ENCODE assay signal across 1 cellular context in the genomic region with DNA sequence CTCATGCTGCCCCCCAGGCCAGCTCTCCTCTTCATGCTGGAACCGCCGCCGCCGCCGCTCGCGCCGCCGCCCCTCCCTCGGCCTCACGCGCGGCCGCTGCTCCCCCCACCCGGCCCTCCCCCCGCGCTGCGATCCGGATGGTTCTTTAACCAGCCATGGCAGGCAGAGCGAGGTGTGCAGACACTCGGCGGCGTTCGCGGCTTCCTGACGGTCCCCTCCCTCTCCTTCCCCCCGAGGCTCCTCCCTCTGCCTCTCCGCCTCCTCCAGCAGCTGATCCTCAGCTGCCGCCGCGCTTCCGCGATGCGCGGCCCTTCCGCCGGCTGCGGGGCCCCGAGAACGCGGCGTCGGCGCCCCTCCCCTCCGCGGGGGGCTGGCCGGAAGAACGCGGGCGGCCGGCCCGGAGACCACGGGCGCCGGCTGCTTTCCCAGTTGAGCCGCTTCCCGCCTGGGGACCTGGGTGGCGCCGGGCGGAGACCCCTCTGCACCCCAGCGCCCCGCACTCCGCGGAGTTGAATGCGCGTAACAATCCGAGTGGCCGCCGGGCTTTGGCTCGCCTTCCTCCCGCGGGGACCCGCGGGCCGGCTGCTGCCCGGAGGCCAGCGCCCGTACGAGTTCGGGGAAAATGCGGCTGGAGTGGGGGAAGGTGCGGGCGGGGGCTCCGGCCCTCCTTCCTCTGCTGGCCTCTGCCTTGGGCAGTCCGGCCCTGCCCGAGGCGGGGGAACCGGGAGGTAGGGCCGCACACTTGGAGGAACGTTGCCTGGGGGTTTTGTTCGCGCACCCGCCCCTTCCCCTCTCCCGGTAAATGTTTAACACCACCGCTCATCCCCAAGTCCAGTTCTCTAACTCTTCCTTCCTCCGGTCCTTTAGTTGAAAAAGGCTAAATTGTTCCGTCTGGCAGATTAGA.
TF ChIP-seq lines count a peak whose summit lies in the region.

Gene DCAF5, minus strand, starts transcription at position 176 of the 904 bp plus-strand sequence. Its CDS starts 141 bp downstream, at position 35.

TF ChIP-seq in HepG2, 621 proteins besides CTCF, POLR2A, EP300 and RAD21 (continued from another document and continues in another):
- TF ChIP-seq, protein P1, sequence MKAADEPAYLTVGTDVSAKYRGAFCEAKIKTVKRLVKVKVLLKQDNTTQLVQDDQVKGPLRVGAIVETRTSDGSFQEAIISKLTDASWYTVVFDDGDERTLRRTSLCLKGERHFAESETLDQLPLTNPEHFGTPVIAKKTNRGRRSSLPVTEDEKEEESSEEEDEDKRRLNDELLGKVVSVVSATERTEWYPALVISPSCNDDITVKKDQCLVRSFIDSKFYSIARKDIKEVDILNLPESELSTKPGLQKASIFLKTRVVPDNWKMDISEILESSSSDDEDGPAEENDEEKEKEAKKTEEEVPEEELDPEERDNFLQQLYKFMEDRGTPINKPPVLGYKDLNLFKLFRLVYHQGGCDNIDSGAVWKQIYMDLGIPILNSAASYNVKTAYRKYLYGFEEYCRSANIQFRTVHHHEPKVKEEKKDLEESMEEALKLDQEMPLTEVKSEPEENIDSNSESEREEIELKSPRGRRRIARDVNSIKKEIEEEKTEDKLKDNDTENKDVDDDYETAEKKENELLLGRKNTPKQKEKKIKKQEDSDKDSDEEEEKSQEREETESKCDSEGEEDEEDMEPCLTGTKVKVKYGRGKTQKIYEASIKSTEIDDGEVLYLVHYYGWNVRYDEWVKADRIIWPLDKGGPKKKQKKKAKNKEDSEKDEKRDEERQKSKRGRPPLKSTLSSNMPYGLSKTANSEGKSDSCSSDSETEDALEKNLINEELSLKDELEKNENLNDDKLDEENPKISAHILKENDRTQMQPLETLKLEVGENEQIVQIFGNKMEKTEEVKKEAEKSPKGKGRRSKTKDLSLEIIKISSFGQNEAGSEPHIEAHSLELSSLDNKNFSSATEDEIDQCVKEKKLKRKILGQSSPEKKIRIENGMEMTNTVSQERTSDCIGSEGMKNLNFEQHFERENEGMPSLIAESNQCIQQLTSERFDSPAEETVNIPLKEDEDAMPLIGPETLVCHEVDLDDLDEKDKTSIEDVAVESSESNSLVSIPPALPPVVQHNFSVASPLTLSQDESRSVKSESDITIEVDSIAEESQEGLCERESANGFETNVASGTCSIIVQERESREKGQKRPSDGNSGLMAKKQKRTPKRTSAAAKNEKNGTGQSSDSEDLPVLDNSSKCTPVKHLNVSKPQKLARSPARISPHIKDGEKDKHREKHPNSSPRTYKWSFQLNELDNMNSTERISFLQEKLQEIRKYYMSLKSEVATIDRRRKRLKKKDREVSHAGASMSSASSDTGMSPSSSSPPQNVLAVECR (CRISPR knock-in tag; IDR thresholded peaks at IDR 0.05; ENCODE audit: borderline replicate concordance): peak; percentile 86
- 0 out of 2 replicates have a peak, but pooled peaks have one; percentile 25 for TF ChIP-seq ESRRA (CRISPR knock-in tag; IDR thresholded peaks at IDR 0.05; ENCODE audit: low read depth)
- TF ChIP-seq, protein P2, sequence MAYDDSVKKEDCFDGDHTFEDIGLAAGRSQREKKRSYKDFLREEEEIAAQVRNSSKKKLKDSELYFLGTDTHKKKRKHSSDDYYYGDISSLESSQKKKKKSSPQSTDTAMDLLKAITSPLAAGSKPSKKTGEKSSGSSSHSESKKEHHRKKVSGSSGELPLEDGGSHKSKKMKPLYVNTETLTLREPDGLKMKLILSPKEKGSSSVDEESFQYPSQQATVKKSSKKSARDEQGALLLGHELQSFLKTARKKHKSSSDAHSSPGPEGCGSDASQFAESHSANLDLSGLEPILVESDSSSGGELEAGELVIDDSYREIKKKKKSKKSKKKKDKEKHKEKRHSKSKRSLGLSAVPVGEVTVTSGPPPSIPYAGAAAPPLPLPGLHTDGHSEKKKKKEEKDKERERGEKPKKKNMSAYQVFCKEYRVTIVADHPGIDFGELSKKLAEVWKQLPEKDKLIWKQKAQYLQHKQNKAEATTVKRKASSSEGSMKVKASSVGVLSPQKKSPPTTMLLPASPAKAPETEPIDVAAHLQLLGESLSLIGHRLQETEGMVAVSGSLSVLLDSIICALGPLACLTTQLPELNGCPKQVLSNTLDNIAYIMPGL (CRISPR knock-in tag; IDR thresholded peaks at IDR 0.05; ENCODE audit: borderline replicate concordance in 1 of 2, low read depth in 1 of 2): peak in 1 of 2 experiments; percentile 37; a peak in 2 of 4 replicates
- peak; percentile 90 for TF ChIP-seq RBFOX2 (IDR thresholded peaks at IDR 0.05; ENCODE audit: low read depth, low read length)
- TF ChIP-seq ZNF724P (CRISPR knock-in tag; IDR thresholded peaks at IDR 0.05; ENCODE audit: borderline replicate concordance): 0 out of 2 replicates have a peak, but pooled peaks have one; percentile 62
- TF ChIP-seq ELF3 (CRISPR knock-in tag; IDR thresholded peaks at IDR 0.05): peak; percentile 83
- peak; percentile 63 for TF ChIP-seq GABPA (IDR thresholded peaks at IDR 0.05; ENCODE audit: low read depth, low read length)
- TF ChIP-seq GABPA (CRISPR knock-in tag; IDR thresholded peaks at IDR 0.05; ENCODE audit: low read depth): peak; percentile 71
- TF ChIP-seq THAP11 (CRISPR knock-in tag; IDR thresholded peaks at IDR 0.05): peak; percentile 34; the same call in 1 of the 2 replicates
- TF ChIP-seq ZSCAN31 (CRISPR knock-in tag; IDR thresholded peaks at IDR 0.05; ENCODE audit: low read depth): 0 out of 2 replicates have a peak, but pooled peaks have one; percentile 20
- TF ChIP-seq SP4 (CRISPR knock-in tag; IDR thresholded peaks at IDR 0.05): peak; percentile 84
- peak; percentile 81 for TF ChIP-seq DRAP1 (CRISPR knock-in tag; IDR thresholded peaks at IDR 0.05)
- peak; percentile 57; the same call in 1 of the 2 replicates for TF ChIP-seq KDM3A (CRISPR knock-in tag; IDR thresholded peaks at IDR 0.05; ENCODE audit: low read depth)
- TF ChIP-seq ADNP (CRISPR knock-in tag; IDR thresholded peaks at IDR 0.05): no peak
- no peak; the same call in 1 of the 2 replicates for TF ChIP-seq MIER3 (CRISPR knock-in tag; IDR thresholded peaks at IDR 0.05; ENCODE audit: borderline replicate concordance)
- peak; percentile 83; the same call in 1 of the 2 replicates for TF ChIP-seq ZNF547 (CRISPR knock-in tag; IDR thresholded peaks at IDR 0.05)
- TF ChIP-seq, protein P3, sequence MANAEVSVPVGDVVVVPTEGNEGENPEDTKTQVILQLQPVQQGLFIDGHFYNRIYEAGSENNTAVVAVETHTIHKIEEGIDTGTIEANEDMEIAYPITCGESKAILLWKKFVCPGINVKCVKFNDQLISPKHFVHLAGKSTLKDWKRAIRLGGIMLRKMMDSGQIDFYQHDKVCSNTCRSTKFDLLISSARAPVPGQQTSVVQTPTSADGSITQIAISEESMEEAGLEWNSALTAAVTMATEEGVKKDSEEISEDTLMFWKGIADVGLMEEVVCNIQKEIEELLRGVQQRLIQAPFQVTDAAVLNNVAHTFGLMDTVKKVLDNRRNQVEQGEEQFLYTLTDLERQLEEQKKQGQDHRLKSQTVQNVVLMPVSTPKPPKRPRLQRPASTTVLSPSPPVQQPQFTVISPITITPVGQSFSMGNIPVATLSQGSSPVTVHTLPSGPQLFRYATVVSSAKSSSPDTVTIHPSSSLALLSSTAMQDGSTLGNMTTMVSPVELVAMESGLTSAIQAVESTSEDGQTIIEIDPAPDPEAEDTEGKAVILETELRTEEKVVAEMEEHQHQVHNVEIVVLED (CRISPR knock-in tag; IDR thresholded peaks at IDR 0.05; ENCODE audit: borderline replicate concordance): peak; percentile 47; the same call in 1 of the 2 replicates
- TF ChIP-seq, protein P4, sequence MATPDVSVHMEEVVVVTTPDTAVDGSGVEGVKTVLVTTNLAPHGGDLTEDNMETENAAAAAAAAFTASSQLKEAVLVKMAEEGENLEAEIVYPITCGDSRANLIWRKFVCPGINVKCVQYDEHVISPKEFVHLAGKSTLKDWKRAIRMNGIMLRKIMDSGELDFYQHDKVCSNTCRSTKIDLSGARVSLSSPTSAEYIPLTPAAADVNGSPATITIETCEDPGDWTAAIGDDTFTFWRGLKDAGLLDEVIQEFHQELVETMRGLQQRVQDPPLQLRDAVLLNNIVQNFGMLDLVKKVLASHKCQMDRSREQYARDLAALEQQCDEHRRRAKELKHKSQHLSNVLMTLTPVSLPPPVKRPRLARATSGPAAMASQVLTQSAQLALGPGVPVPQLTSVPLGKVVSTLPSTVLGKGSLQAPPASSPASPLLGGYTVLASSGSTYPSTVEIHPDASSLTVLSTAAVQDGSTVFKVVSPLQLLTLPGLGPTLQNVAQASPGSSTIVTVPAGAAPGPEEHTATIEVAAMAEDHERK (CRISPR knock-in tag; IDR thresholded peaks at IDR 0.05; ENCODE audit: low read depth): 0 out of 2 replicates have a peak, but pooled peaks have one; percentile 20
- TF ChIP-seq NR2F6 (IDR thresholded peaks at IDR 0.05): no peak
- TF ChIP-seq NR2F6 (CRISPR knock-in tag; IDR thresholded peaks at IDR 0.05): peak; percentile 41; the same call in 1 of the 2 replicates
- no peak for TF ChIP-seq HNF4G (IDR thresholded peaks at IDR 0.05; ENCODE audit: borderline replicate concordance, low read depth, low read length)
- TF ChIP-seq HNF4G (CRISPR knock-in tag; IDR thresholded peaks at IDR 0.05; ENCODE audit: borderline replicate concordance, low read depth): 0 out of 2 replicates have a peak, but pooled peaks have one; percentile 13
- TF ChIP-seq GLI4 (CRISPR knock-in tag; IDR thresholded peaks at IDR 0.05; ENCODE audit: borderline replicate concordance): 0 out of 2 replicates have a peak, but pooled peaks have one; percentile 36
- peak; percentile 81 for TF ChIP-seq ZNF883 (CRISPR knock-in tag; IDR thresholded peaks at IDR 0.05; ENCODE audit: not compliant biosample characterization)
- no peak; the same call in 1 of the 2 replicates for TF ChIP-seq ZNF580 (CRISPR knock-in tag; IDR thresholded peaks at IDR 0.05; ENCODE audit: borderline replicate concordance, low read depth)
- peak; percentile 65 for TF ChIP-seq ZNF407 (CRISPR knock-in tag; IDR thresholded peaks at IDR 0.05; ENCODE audit: not compliant biosample characterization)
- peak; percentile 58 for TF ChIP-seq NR2C2 (CRISPR knock-in tag; IDR thresholded peaks at IDR 0.05; ENCODE audit: borderline replicate concordance)
- TF ChIP-seq POGZ (CRISPR knock-in tag; IDR thresholded peaks at IDR 0.05): no peak
- no peak for TF ChIP-seq NR3C1 (CRISPR knock-in tag; IDR thresholded peaks at IDR 0.05)
- TF ChIP-seq HNRNPK (IDR thresholded peaks at IDR 0.05; ENCODE audit: low read depth, low read length, poor library complexity, severe bottlenecking): peak; percentile 99
- peak; percentile 52; the same call in 1 of the 2 replicates for TF ChIP-seq CHD2 (IDR thresholded peaks at IDR 0.05; ENCODE audit: low read depth, low read length)
- TF ChIP-seq PHF8 (CRISPR knock-in tag; IDR thresholded peaks at IDR 0.05): peak; percentile 83
- TF ChIP-seq ZMYM4 (CRISPR knock-in tag; IDR thresholded peaks at IDR 0.05): peak; percentile 49; the same call in 1 of the 2 replicates
